In genomic region chr17:39672522-39673334, GRCh38 we compare ENCODE assay signal across 12 cellular contexts. TPM values are rescaled to one million over a fixed set of nuclear protein-coding genes. Genes with fewer than 3 reads are reported as not detected.
DNase-seq lines count a peak whose midpoint lies in the region; ATAC-seq and TF ChIP-seq lines count a peak whose summit lies in the region.
"Had no signal": no experiment of that assay in that cellular context is flagged by ENCODE, and none has a peak within 500 bp of the region (broad histone marks: within the 10 kb centered on the region; RNA-seq: fewer than 3 reads in every experiment).

No MANE protein-coding gene starts in this region.

- TF ChIP-seq CTCF in CD8-positive, alpha-beta T cell (IDR thresholded peaks at IDR 0.05), result peak; percentile 4
- peak; percentile 33; the same call in 1 of the 2 replicates for TF ChIP-seq CTCF in PC-9 (conservative IDR thresholded peaks at IDR 0.05)
- no peak for TF ChIP-seq CTCF in left ventricle myocardium inferior (IDR thresholded peaks at IDR 0.05; ENCODE audit: borderline replicate concordance)

- H3K4me3 Mint-ChIP-seq in CD8-positive, alpha-beta T cell, result no peak overlapping the region
- H3K4me3 Mint-ChIP-seq: activated CD4-positive, alpha-beta T cell treated with anti-CD3 and anti-CD28 coated beads, Interleukin-2, amount 10 ng/mL, durations not matched to agents 7 days and 5 days; activated naive CD4-positive, alpha-beta T cell treated with anti-CD3 and anti-CD28 coated beads, Interleukin-2, amount 50 U/mL, for 24 hours; central memory CD8-positive, alpha-beta T cell had no signal

- DNase-seq in CD8-positive, alpha-beta T cell, result no peak
- DNase-seq in PC-9, result no peak
- no peak for DNase-seq in left ventricle myocardium inferior
- DNase-seq in cerebellar nuclear complex (lab: John Stamatoyannopoulos, UW), result no peak
- DNase-seq: activated CD4-positive, alpha-beta T cell treated with anti-CD3 and anti-CD28 coated beads, Interleukin-2, amount 10 ng/mL, durations not matched to agents 7 days and 5 days; activated T-cell treated with anti-CD3 and anti-CD28 coated beads, Interleukin-2, amount 50 U/mL, for 1 hour; DMS153 had no signal

- H3K4me2 ChIP-seq in PC-9, result no peak overlapping the region

- peaks cover 37% of the 10 kb centered on the region for H3F3A ChIP-seq in PC-9 (ENCODE audit: insufficient read depth, low read depth)

- peaks cover 39% of the 10 kb centered on the region for H3K4me1 Mint-ChIP-seq in CD8-positive, alpha-beta T cell (ENCODE audit: low read depth)

- no peaks in the 10 kb centered on the region for H4K20me1 ChIP-seq in PC-9 (ENCODE audit: insufficient read depth)

- no TSS peak for BruUV-seq in PC-9 (replicated peaks; lab: Mats Ljungman, UMichigan)

- H3K27me3 Mint-ChIP-seq in CD8-positive, alpha-beta T cell (ENCODE audit: low read depth), result peaks cover 9% of the 10 kb centered on the region
- H3K27me3 Mint-ChIP-seq: central memory CD8-positive, alpha-beta T cell had no signal

- H2AFZ ChIP-seq in PC-9, result no peak overlapping the region

- H3K27me3 ChIP-seq in CD8-positive, alpha-beta T cell (ENCODE audit: insufficient read depth, low read length), result no peaks in the 10 kb centered on the region
- H3K27me3 ChIP-seq in PC-9 (ENCODE audit: insufficient read depth, low read depth) (no peaks in the 10 kb centered on the region), left ventricle myocardium inferior (ENCODE audit: low read depth) (peaks cover 22% of the 10 kb centered on the region), skeletal muscle tissue (ENCODE audit: control insufficient read depth in 3 of 3, insufficient read depth in 3 of 3, low read length in 3 of 3) (peaks cover 0 to 17% (median 6%) of the 10 kb centered on the region in 3 donors)

- no peak overlapping the region for H3K27ac ChIP-seq in CD8-positive, alpha-beta T cell (ENCODE audit: low read depth, low read length)
- H3K27ac ChIP-seq in PC-9, result no peak overlapping the region
- peak overlapping the region; percentile 97 for H3K27ac ChIP-seq in left ventricle myocardium inferior (replicated peaks)
- peak overlapping the region; percentile 74 for H3K27ac ChIP-seq in skeletal muscle tissue (ENCODE audit: low read depth, low read length)

- no peaks in the 10 kb centered on the region for H3K9me3 Mint-ChIP-seq in CD8-positive, alpha-beta T cell
- H3K9me3 Mint-ChIP-seq: activated CD4-positive, alpha-beta T cell treated with anti-CD3 and anti-CD28 coated beads, Interleukin-2, amount 10 ng/mL, durations not matched to agents 7 days and 5 days; activated naive CD4-positive, alpha-beta T cell treated with anti-CD3 and anti-CD28 coated beads, Interleukin-2, amount 50 U/mL, for 24 hours; central memory CD8-positive, alpha-beta T cell had no signal

- H3K79me2 ChIP-seq in PC-9 (ENCODE audit: low read depth), result no peaks in the 10 kb centered on the region

- H3K36me3 ChIP-seq in CD8-positive, alpha-beta T cell (ENCODE audit: insufficient read depth, low read length), result no peaks in the 10 kb centered on the region
- H3K36me3 ChIP-seq in PC-9 (ENCODE audit: low read depth) (no peaks in the 10 kb centered on the region), left ventricle myocardium inferior (no peaks in the 10 kb centered on the region), skeletal muscle tissue (ENCODE audit: control insufficient read depth in 3 of 3, insufficient read depth in 3 of 3, low read length in 3 of 3) (peaks cover 0 to 3% (median 0%) of the 10 kb centered on the region in 3 donors)

- peaks cover 42% of the 10 kb centered on the region for H3K4me1 ChIP-seq in CD8-positive, alpha-beta T cell (ENCODE audit: insufficient read depth, low read length)
- H3K4me1 ChIP-seq in PC-9 (replicated peaks; ENCODE audit: insufficient read depth) (peaks cover 44% of the 10 kb centered on the region), left ventricle myocardium inferior (peaks cover 88% of the 10 kb centered on the region), skeletal muscle tissue (ENCODE audit: control insufficient read depth in 3 of 3, insufficient read depth in 3 of 3, low read length in 3 of 3) (peaks cover 63 to 89% (median 72%) of the 10 kb centered on the region in 3 donors)

- CTCF ChIA-PET in CD8-positive, alpha-beta T cell (lab: Charles Lee), result interaction anchor here (0.6 to 11.0 kb wide), 15 partner anchors 10 to 202 kb away, joined by 3 to 205 read pairs (median 4); partner anchors contain the start of gene PPP1R1B
- CTCF ChIA-PET in PC-9 (lab: Charles Lee), result interaction anchor here (1.7 kb wide), 1 partner anchor 21 kb away, joined by 4 read pairs; no protein-coding TSS in a partner anchor

- H3K9me3 ChIP-seq in CD8-positive, alpha-beta T cell (ENCODE audit: low read length), result no peaks in the 10 kb centered on the region
- H3K9me3 ChIP-seq in PC-9 (ENCODE audit: insufficient read depth, low read depth) (no peaks in the 10 kb centered on the region), left ventricle myocardium inferior (replicated peaks) (no peaks in the 10 kb centered on the region), skeletal muscle tissue (ENCODE audit: control insufficient read depth in 3 of 3, low read length in 3 of 3) (no peaks in the 10 kb centered on the region)

- intact Hi-C loops in CD8-positive, alpha-beta T cell (cut with DNase I, micrococcal nuclease), result loop anchor here in 1 of 2 experiments (1.0 kb wide), 1 partner anchor 50 kb away; no protein-coding TSS in a partner anchor
- intact Hi-C loops in PC-9 (cut with micrococcal nuclease; ENCODE audit: unreplicated experiment), result loop anchor here (2.0 kb wide), 1 partner anchor 50 kb away; no protein-coding TSS in a partner anchor
- intact Hi-C loops in left ventricle myocardium inferior (cut with micrococcal nuclease), result no loop called here

- H3K4me3 ChIP-seq in CD8-positive, alpha-beta T cell (ENCODE audit: low read depth, low read length), result no peak overlapping the region
- H3K4me3 ChIP-seq in PC-9, result no peak overlapping the region
- no peak overlapping the region for H3K4me3 ChIP-seq in left ventricle myocardium inferior
- no peak overlapping the region for H3K4me3 ChIP-seq in skeletal muscle tissue (ENCODE audit: low read length in 3 of 3)

- POLR2A ChIA-PET in CD8-positive, alpha-beta T cell (lab: Charles Lee), result interaction anchor here (1.6 kb wide), 1 partner anchor 18 kb away, joined by 3 read pairs; no protein-coding TSS in a partner anchor
- POLR2A ChIA-PET in PC-9 (lab: Charles Lee; ENCODE audit: unreplicated experiment), result no interaction called here

- no peaks in the 10 kb centered on the region for H3K36me3 Mint-ChIP-seq in CD8-positive, alpha-beta T cell
- H3K36me3 Mint-ChIP-seq: activated naive CD4-positive, alpha-beta T cell treated with anti-CD3 and anti-CD28 coated beads, Interleukin-2, amount 50 U/mL, for 24 hours had no signal

- H3K27ac Mint-ChIP-seq in CD8-positive, alpha-beta T cell, result peak overlapping the region; percentile 4
- H3K27ac Mint-ChIP-seq: activated naive CD4-positive, alpha-beta T cell treated with anti-CD3 and anti-CD28 coated beads, Interleukin-2, amount 50 U/mL, for 24 hours had no signal

- H3K9ac ChIP-seq in skeletal muscle tissue (ENCODE audit: low read depth in 1 of 3, low read length in 3 of 3), result peak overlapping the region in 2 of 3 donors; percentile 45 to 79

- no peak for ATAC-seq in CD8-positive, alpha-beta T cell
- ATAC-seq in GM18519 (IDR thresholded peaks at IDR 0.05; ENCODE audit: low FRiP score, unreplicated experiment) (no peak), GM21737 (IDR thresholded peaks at IDR 0.05; ENCODE audit: unreplicated experiment) (no peak)

- no peaks in the 10 kb centered on the region for H3K9me2 ChIP-seq in PC-9 (ENCODE audit: insufficient read depth)

RNA-seq across cellular contexts. Expression of gene PNMT, which starts 4.5 kb away (rescaled TPM):
- under 1 TPM in 1 of 2 experiments, not detected in 1; 0.43 TPM for total RNA-seq in CD8-positive, alpha-beta T cell
- total RNA-seq in PC-9 (2021) (0.75 and 1.1 TPM in 2 replicates), left ventricle myocardium inferior (7.6 TPM), skeletal muscle tissue (0.52 TPM)

RNA-seq across cellular contexts. Expression of gene TCAP, which starts 7.6 kb away (rescaled TPM):
- total RNA-seq in CD8-positive, alpha-beta T cell, result 1 to 10 TPM; 4.2 to 5.2 TPM
- total RNA-seq in PC-9 (2021), result 1.2 and 1.6 TPM in 2 replicates
- total RNA-seq in left ventricle myocardium inferior, result 5,825 TPM
- total RNA-seq in skeletal muscle tissue, result 78.8 TPM

RNA-seq across cellular contexts. Expression of gene PGAP3, which starts 15.1 kb away (rescaled TPM):
- 10 to 100 TPM; 20.9 to 22.6 TPM for total RNA-seq in CD8-positive, alpha-beta T cell
- total RNA-seq in PC-9 (2021), result 15.0 and 16.2 TPM in 2 replicates
- 10.7 TPM for total RNA-seq in left ventricle myocardium inferior
- 7.3 TPM for total RNA-seq in skeletal muscle tissue

RNA-seq across cellular contexts. Expression of gene ERBB2, which starts 27.1 kb away (rescaled TPM):
- total RNA-seq in CD8-positive, alpha-beta T cell, result 1 to 10 TPM; 2.6 to 2.9 TPM
- 87.2 and 90.6 TPM in 2 replicates for total RNA-seq in PC-9 (2021)
- 61.0 TPM for total RNA-seq in left ventricle myocardium inferior
- 69.9 TPM for total RNA-seq in skeletal muscle tissue

RNA-seq across cellular contexts. Expression of gene STARD3, which starts 35.8 kb away (rescaled TPM):
- total RNA-seq in CD8-positive, alpha-beta T cell, result 100 to 1,000 TPM; 102 to 118 TPM
- total RNA-seq in PC-9 (2021) (47.7 and 55.9 TPM in 2 replicates), left ventricle myocardium inferior (15.7 TPM), skeletal muscle tissue (11.5 TPM)

Comparison
In these comparisons a context has a peak if more than half of its experiments do, and no peak if none do; other contexts are left out.
1. H3K27ac ChIP-seq: peak in left ventricle myocardium inferior (single experiment) and skeletal muscle tissue (single experiment); none in CD8-positive, alpha-beta T cell (single experiment) and PC-9 (single experiment).
2. RNA of gene TCAP, which starts 7.6 kb away (total RNA-seq): 5,825 TPM in left ventricle myocardium inferior (single experiment); 78.8 TPM in skeletal muscle tissue (single experiment), 4.2 to 5.2 TPM in CD8-positive, alpha-beta T cell and 1.2 to 1.6 TPM in PC-9; every median in the first group is over 10 times any median in the second.